8 cellular contexts compared by ENCODE assay signal in genomic region chr1:146012703-146013565, GRCh38. TPM values are rescaled to one million over a fixed set of nuclear protein-coding genes. Genes with fewer than 3 reads are reported as not detected.
DNase-seq lines count a peak whose midpoint lies in the region; ATAC-seq and TF ChIP-seq lines count a peak whose summit lies in the region.

No MANE protein-coding gene starts in this region.

- H3K36me3 ChIP-seq in gastrocnemius medialis = no peaks in the 10 kb centered on the region

- peak; percentile 67 to 77 (median 73) for TF ChIP-seq CTCF in gastrocnemius medialis (IDR thresholded peaks at IDR 0.05 in 4 of 5, conservative IDR thresholded peaks at IDR 0.05 in 1 of 5)

- peak overlapping the region; percentile 47 for H3K27ac Mint-ChIP-seq in activated naive CD8-positive, alpha-beta T cell treated with anti-CD3 and anti-CD28 coated beads, Interleukin-2, amount 50 U/mL, for 24 hours

- no peak for TF ChIP-seq POLR2A in gastrocnemius medialis (IDR thresholded peaks at IDR 0.05)

- H3K4me3 ChIP-seq in gastrocnemius medialis = no peak overlapping the region

- no peaks in the 10 kb centered on the region for H3K9me3 ChIP-seq in gastrocnemius medialis

- H3K27me3 ChIP-seq in gastrocnemius medialis = no peaks in the 10 kb centered on the region

- H3K27me3 Mint-ChIP-seq in activated naive CD8-positive, alpha-beta T cell treated with anti-CD3 and anti-CD28 coated beads, Interleukin-2, amount 50 U/mL, for 24 hours = peaks cover 9% of the 10 kb centered on the region

- H3K9me3 Mint-ChIP-seq in activated naive CD8-positive, alpha-beta T cell treated with anti-CD3 and anti-CD28 coated beads, Interleukin-2, amount 50 U/mL, for 24 hours = no peaks in the 10 kb centered on the region

- H3K27ac ChIP-seq in gastrocnemius medialis = peak overlapping the region; percentile 7 to 40 (median 20)

- ATAC-seq in activated naive CD8-positive, alpha-beta T cell treated with anti-CD3 and anti-CD28 coated beads, Interleukin-2, amount 50 U/mL, for 24 hours = peak; percentile 80
- ATAC-seq in left cardiac atrium = peak; percentile 48 to 50
- peak; percentile 68 to 75 for ATAC-seq in gastrocnemius medialis
- no peak for ATAC-seq in HG02571 (IDR thresholded peaks at IDR 0.05; ENCODE audit: unreplicated experiment)

- peaks cover 5 to 17% of the 10 kb centered on the region in 2 donors for H3K4me1 ChIP-seq in gastrocnemius medialis

- peaks cover 9% of the 10 kb centered on the region for H3K4me1 Mint-ChIP-seq in activated naive CD8-positive, alpha-beta T cell treated with anti-CD3 and anti-CD28 coated beads, Interleukin-2, amount 50 U/mL, for 24 hours

- intact Hi-C loops in left cardiac atrium (cut with DNase I) = loop anchor here (2.0 to 5.0 kb wide), 4 partner anchors 36 to 168 kb away; partner anchors contain the start of gene NUDT17 (in 2 of the 2)
- intact Hi-C loops in gastrocnemius medialis (cut with DNase I; ENCODE audit: low total_unique reads) = loop anchor here (1.0 kb wide), 2 partner anchors 36 to 168 kb away; partner anchors contain the start of gene NUDT17

- in situ Hi-C loops in G401 (cut with HindIII; ENCODE audit: low sequenced_read_pairs) = no loop called here
- in situ Hi-C loops in gastrocnemius medialis (cut with MboI; ENCODE audit: low sequenced_read_pairs in 4 of 4) = loop anchor here (5.0 to 10.0 kb wide), 7 partner anchors 36 to 171 kb away; partner anchors contain the start of genes NUDT17 (in 2 of the 4) and PEX11B (in 1 of the 4)

- no peak overlapping the region for H3K4me3 Mint-ChIP-seq in activated naive CD8-positive, alpha-beta T cell treated with anti-CD3 and anti-CD28 coated beads, Interleukin-2, amount 50 U/mL, for 24 hours

- peak; percentile 75 for DNase-seq in G401 (ENCODE audit: low spot score)
- DNase-seq in LoVo (ENCODE audit: low spot score) = peak; percentile 78
- peak; percentile 94 for DNase-seq in RKO (ENCODE audit: low spot score)
- DNase-seq in activated naive CD8-positive, alpha-beta T cell treated with anti-CD3 and anti-CD28 coated beads, Interleukin-2, amount 50 U/mL, for 24 hours = peak; percentile 59
- no peak for DNase-seq in left cardiac atrium
- no peak for DNase-seq in gastrocnemius medialis
- no peak for DNase-seq in retina

- H3K36me3 Mint-ChIP-seq in activated naive CD8-positive, alpha-beta T cell treated with anti-CD3 and anti-CD28 coated beads, Interleukin-2, amount 50 U/mL, for 24 hours (ENCODE audit: low read depth) = no peaks in the 10 kb centered on the region

RNA-seq across cellular contexts. Expression of gene HJV, which starts 8.6 kb away (rescaled TPM):
- not detected in 2 replicates for total RNA-seq in G401 (2014; rRNA removed; shearing (Covaris generic))
- 10 to 100 TPM; 64.5 to 96.1 TPM for total RNA-seq in left cardiac atrium
- total RNA-seq in gastrocnemius medialis = 100 to 1,000 TPM; 274 to 585 (median 420) TPM

RNA-seq across cellular contexts. Expression of gene TXNIP, which starts 16.6 kb away (rescaled TPM):
- total RNA-seq in G401 (2014; rRNA removed; shearing (Covaris generic)) = 1.8 and 4.7 TPM in 2 replicates
- 100 to 1,000 TPM; 602 to 909 TPM for total RNA-seq in left cardiac atrium
- 1,000 to 10,000 TPM; 1,815 to 2,839 (median 2,202) TPM for total RNA-seq in gastrocnemius medialis

RNA-seq across cellular contexts. Expression of gene POLR3GL, which starts 48.4 kb away (rescaled TPM):
- 13.4 and 13.5 TPM in 2 replicates for total RNA-seq in G401 (2014; rRNA removed; shearing (Covaris generic))
- total RNA-seq in left cardiac atrium = 10 to 100 TPM; 38.4 to 45.8 TPM
- total RNA-seq in gastrocnemius medialis = 10 to 100 TPM; 43.5 to 78.8 (median 59.4) TPM

RNA-seq across cellular contexts. Expression of gene ANKRD34A, which starts 48.6 kb away (rescaled TPM):
- 2.5 and 16.1 TPM in 2 replicates for total RNA-seq in G401 (2014; rRNA removed; shearing (Covaris generic))
- 1 to 10 TPM in 1 of 2 donors, under 1 TPM in 1; 0.94 to 1.8 TPM for total RNA-seq in left cardiac atrium
- total RNA-seq in gastrocnemius medialis = 10 to 100 TPM in 1 of 4 donors, 1 to 10 TPM in 3; 3.3 to 19.0 (median 6.7) TPM

RNA-seq across cellular contexts. Expression of gene LIX1L, which starts 55.1 kb away (rescaled TPM):
- 31.7 and 32.1 TPM in 2 replicates for total RNA-seq in G401 (2014; rRNA removed; shearing (Covaris generic))
- total RNA-seq in left cardiac atrium (10 to 100 TPM; 25.7 to 32.3 TPM), gastrocnemius medialis (100 to 1,000 TPM in 1 of 4 donors, 10 to 100 TPM in 3; 37.1 to 108 (median 75.4) TPM)

Comparison
In these comparisons a context has a peak if more than half of its experiments do, and no peak if none do; other contexts are left out.
1. DNase-seq: peak in G401 (single experiment), LoVo (single experiment), RKO (single experiment) and activated naive CD8-positive, alpha-beta T cell treated with anti-CD3 and anti-CD28 coated beads, Interleukin-2, amount 50 U/mL, for 24 hours (single experiment); none in left cardiac atrium (single experiment), gastrocnemius medialis (0 of 2) and retina (single experiment).
2. RNA of gene HJV, which starts 8.6 kb away (total RNA-seq): 274 to 585 TPM in gastrocnemius medialis and 64.5 to 96.1 TPM in left cardiac atrium; not detected in G401; every median in the first group is over 10 times any median in the second.
3. RNA of gene TXNIP, which starts 16.6 kb away (total RNA-seq): 1,815 to 2,839 TPM in gastrocnemius medialis and 602 to 909 TPM in left cardiac atrium; 1.8 to 4.7 TPM in G401; every median in the first group is over 100 times any median in the second.